ENCODE assay signal across 21 cellular contexts in the genomic region with DNA sequence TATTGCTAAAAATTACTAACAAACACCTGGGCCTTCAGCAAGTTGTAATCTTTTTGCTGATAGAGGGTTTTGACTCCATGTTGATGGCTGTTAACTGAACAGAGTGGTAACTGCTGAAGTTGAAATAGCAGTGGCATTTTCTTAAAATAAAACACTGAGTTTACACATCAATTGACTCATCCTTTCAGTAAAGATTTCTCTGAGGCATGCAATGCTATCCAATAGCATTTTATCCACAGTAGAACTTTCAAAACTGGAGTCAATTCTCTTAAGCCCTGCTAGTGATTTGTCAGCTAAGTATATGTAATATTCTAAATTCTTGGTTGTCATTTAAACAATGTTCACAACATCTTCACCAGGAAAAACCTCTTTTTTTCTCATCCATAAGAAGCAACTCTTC.
"Had no signal": no experiment of that assay in that cellular context is flagged by ENCODE, and none has a peak within 500 bp of the region (broad histone marks: within the 10 kb centered on the region; RNA-seq: fewer than 3 reads in every experiment).

No MANE protein-coding gene starts in this region.

- H3K27me3 ChIP-seq: Peyer's patch had no signal

- H3K36me3 ChIP-seq: Peyer's patch had no signal

- H3K27ac ChIP-seq: Peyer's patch had no signal

- ATAC-seq: activated CD8-positive, alpha-beta memory T cell treated with anti-CD3 and anti-CD28 coated beads, Interleukin-2, amount 10 ng/mL, durations not matched to agents 7 days and 5 days; K562; T-helper 17 cell; WTC11 had no signal

- H3K4me1 ChIP-seq: Peyer's patch had no signal

- DNase-seq: activated CD4-positive, alpha-beta T cell treated with anti-CD3 and anti-CD28 coated beads for 48 hours; activated CD4-positive, alpha-beta T cell treated with anti-CD3 and anti-CD28 coated beads, Interleukin-2, amount 50 U/mL, for 4 hours; activated CD4-positive, CD25-positive, alpha-beta regulatory T cell treated with anti-CD3 and anti-CD28 coated beads, Interleukin-2, amount 50 U/mL, for 72 hours; activated CD8-positive, alpha-beta memory T cell treated with anti-CD3 and anti-CD28 coated beads, Interleukin-2, amount 10 ng/mL, durations not matched to agents 7 days and 5 days; activated effector memory CD4-positive, alpha-beta T cell treated with Interleukin-2 at 50 U/mL for 16 hours; activated naive CD4-positive, alpha-beta T cell; activated T-cell treated with anti-CD3 and anti-CD28 coated beads, Interleukin-2, amount 50 U/mL, for 24 hours; aorta; Karpas-422; NCI-H1105; NCI-H1436; NCI-H187; NCI-H2081; NCI-H510A treated with DMSO at 0.1 percent for 48 hours; NCI-H69; Peyer's patch; SHP77; T-helper 17 cell; T-helper 9 cell had no signal

- H3K9me3 ChIP-seq: Peyer's patch had no signal

- H3K4me3 ChIP-seq: K562, Peyer's patch had no signal
